In the genomic region with DNA sequence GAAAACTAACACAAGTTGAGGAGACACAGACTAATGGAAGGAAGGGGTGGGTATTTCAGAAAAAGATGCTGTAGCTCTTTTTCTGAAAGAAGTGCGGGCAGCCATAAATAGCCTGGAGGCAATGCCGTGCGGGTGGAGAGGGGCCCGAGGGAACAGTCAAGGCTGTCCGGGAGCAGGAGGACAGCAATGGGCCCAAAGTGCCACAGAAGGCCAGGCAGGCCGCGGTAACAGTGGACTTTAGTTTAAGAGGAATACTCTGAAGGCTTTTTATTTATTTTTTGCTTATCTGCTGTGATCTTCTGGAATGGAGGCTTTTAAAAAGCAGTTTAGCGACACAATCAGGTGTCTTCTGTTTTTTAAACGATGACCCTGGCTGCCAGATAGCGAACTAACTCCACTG, we compare ENCODE assay signal across 1 cellular context.
A peak's percentile ranks its signal among the peaks of the same experiment; 100 is the strongest.
TF ChIP-seq lines count a peak whose summit lies in the region.

No MANE protein-coding gene starts in this region.

TF ChIP-seq in HepG2, 621 proteins besides CTCF, POLR2A, EP300 and RAD21 (continued from another document and continues in another):
- TF ChIP-seq, protein P1, sequence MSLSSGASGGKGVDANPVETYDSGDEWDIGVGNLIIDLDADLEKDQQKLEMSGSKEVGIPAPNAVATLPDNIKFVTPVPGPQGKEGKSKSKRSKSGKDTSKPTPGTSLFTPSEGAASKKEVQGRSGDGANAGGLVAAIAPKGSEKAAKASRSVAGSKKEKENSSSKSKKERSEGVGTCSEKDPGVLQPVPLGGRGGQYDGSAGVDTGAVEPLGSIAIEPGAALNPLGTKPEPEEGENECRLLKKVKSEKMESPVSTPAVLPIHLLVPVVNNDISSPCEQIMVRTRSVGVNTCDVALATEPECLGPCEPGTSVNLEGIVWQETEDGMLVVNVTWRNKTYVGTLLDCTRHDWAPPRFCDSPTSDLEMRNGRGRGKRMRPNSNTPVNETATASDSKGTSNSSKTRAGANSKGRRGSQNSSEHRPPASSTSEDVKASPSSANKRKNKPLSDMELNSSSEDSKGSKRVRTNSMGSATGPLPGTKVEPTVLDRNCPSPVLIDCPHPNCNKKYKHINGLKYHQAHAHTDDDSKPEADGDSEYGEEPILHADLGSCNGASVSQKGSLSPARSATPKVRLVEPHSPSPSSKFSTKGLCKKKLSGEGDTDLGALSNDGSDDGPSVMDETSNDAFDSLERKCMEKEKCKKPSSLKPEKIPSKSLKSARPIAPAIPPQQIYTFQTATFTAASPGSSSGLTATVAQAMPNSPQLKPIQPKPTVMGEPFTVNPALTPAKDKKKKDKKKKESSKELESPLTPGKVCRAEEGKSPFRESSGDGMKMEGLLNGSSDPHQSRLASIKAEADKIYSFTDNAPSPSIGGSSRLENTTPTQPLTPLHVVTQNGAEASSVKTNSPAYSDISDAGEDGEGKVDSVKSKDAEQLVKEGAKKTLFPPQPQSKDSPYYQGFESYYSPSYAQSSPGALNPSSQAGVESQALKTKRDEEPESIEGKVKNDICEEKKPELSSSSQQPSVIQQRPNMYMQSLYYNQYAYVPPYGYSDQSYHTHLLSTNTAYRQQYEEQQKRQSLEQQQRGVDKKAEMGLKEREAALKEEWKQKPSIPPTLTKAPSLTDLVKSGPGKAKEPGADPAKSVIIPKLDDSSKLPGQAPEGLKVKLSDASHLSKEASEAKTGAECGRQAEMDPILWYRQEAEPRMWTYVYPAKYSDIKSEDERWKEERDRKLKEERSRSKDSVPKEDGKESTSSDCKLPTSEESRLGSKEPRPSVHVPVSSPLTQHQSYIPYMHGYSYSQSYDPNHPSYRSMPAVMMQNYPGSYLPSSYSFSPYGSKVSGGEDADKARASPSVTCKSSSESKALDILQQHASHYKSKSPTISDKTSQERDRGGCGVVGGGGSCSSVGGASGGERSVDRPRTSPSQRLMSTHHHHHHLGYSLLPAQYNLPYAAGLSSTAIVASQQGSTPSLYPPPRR (CRISPR knock-in tag; IDR thresholded peaks at IDR 0.05; ENCODE audit: borderline replicate concordance): no peak
- TF ChIP-seq ATF1 (CRISPR knock-in tag; IDR thresholded peaks at IDR 0.05): 0 out of 2 replicates have a peak, but pooled peaks have one; percentile 4
- TF ChIP-seq ZNF383 (CRISPR knock-in tag; IDR thresholded peaks at IDR 0.05; ENCODE audit: borderline replicate concordance): no peak
- peak; percentile 34; the same call in 1 of the 2 replicates for TF ChIP-seq ZBTB7B (CRISPR knock-in tag; IDR thresholded peaks at IDR 0.05)
- TF ChIP-seq ZNF672 (CRISPR knock-in tag; IDR thresholded peaks at IDR 0.05): no peak
- no peak for TF ChIP-seq GATA4 (IDR thresholded peaks at IDR 0.05; ENCODE audit: borderline replicate concordance, low read depth)
- peak; percentile 52; the same call in 1 of the 2 replicates for TF ChIP-seq ZMYM3 (CRISPR knock-in tag; IDR thresholded peaks at IDR 0.05)
- TF ChIP-seq, protein P2, sequence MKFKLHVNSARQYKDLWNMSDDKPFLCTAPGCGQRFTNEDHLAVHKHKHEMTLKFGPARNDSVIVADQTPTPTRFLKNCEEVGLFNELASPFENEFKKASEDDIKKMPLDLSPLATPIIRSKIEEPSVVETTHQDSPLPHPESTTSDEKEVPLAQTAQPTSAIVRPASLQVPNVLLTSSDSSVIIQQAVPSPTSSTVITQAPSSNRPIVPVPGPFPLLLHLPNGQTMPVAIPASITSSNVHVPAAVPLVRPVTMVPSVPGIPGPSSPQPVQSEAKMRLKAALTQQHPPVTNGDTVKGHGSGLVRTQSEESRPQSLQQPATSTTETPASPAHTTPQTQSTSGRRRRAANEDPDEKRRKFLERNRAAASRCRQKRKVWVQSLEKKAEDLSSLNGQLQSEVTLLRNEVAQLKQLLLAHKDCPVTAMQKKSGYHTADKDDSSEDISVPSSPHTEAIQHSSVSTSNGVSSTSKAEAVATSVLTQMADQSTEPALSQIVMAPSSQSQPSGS (CRISPR knock-in tag; IDR thresholded peaks at IDR 0.05): peak; percentile 65; the same call in 1 of the 2 replicates
- TF ChIP-seq, protein P3, sequence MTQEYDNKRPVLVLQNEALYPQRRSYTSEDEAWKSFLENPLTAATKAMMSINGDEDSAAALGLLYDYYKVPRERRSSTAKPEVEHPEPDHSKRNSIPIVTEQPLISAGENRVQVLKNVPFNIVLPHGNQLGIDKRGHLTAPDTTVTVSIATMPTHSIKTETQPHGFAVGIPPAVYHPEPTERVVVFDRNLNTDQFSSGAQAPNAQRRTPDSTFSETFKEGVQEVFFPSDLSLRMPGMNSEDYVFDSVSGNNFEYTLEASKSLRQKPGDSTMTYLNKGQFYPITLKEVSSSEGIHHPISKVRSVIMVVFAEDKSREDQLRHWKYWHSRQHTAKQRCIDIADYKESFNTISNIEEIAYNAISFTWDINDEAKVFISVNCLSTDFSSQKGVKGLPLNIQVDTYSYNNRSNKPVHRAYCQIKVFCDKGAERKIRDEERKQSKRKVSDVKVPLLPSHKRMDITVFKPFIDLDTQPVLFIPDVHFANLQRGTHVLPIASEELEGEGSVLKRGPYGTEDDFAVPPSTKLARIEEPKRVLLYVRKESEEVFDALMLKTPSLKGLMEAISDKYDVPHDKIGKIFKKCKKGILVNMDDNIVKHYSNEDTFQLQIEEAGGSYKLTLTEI (CRISPR knock-in tag; conservative IDR thresholded peaks at IDR 0.05): no peak
- no peak for TF ChIP-seq ZNF841 (CRISPR knock-in tag; IDR thresholded peaks at IDR 0.05; ENCODE audit: borderline replicate concordance)
- no peak for TF ChIP-seq MAF1 (CRISPR knock-in tag; IDR thresholded peaks at IDR 0.05; ENCODE audit: borderline replicate concordance)
- TF ChIP-seq, protein P4, sequence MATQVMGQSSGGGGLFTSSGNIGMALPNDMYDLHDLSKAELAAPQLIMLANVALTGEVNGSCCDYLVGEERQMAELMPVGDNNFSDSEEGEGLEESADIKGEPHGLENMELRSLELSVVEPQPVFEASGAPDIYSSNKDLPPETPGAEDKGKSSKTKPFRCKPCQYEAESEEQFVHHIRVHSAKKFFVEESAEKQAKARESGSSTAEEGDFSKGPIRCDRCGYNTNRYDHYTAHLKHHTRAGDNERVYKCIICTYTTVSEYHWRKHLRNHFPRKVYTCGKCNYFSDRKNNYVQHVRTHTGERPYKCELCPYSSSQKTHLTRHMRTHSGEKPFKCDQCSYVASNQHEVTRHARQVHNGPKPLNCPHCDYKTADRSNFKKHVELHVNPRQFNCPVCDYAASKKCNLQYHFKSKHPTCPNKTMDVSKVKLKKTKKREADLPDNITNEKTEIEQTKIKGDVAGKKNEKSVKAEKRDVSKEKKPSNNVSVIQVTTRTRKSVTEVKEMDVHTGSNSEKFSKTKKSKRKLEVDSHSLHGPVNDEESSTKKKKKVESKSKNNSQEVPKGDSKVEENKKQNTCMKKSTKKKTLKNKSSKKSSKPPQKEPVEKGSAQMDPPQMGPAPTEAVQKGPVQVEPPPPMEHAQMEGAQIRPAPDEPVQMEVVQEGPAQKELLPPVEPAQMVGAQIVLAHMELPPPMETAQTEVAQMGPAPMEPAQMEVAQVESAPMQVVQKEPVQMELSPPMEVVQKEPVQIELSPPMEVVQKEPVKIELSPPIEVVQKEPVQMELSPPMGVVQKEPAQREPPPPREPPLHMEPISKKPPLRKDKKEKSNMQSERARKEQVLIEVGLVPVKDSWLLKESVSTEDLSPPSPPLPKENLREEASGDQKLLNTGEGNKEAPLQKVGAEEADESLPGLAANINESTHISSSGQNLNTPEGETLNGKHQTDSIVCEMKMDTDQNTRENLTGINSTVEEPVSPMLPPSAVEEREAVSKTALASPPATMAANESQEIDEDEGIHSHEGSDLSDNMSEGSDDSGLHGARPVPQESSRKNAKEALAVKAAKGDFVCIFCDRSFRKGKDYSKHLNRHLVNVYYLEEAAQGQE (IDR thresholded peaks at IDR 0.05; ENCODE audit: borderline replicate concordance in 1 of 2, low read depth in 1 of 2, low read length in 2 of 2): no peak
- TF ChIP-seq ZC3H4 (CRISPR knock-in tag; IDR thresholded peaks at IDR 0.05; ENCODE audit: borderline replicate concordance): no peak
- TF ChIP-seq, protein P5, sequence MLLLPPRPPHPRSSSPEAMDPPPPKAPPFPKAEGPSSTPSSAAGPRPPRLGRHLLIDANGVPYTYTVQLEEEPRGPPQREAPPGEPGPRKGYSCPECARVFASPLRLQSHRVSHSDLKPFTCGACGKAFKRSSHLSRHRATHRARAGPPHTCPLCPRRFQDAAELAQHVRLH (CRISPR knock-in tag; IDR thresholded peaks at IDR 0.05; ENCODE audit: borderline replicate concordance, low read depth): peak; percentile 25; the same call in 1 of the 2 replicates
- TF ChIP-seq PPARG (CRISPR knock-in tag; conservative IDR thresholded peaks at IDR 0.05): 0 out of 2 replicates have a peak, but pooled peaks have one; percentile 28
- TF ChIP-seq, protein P6, sequence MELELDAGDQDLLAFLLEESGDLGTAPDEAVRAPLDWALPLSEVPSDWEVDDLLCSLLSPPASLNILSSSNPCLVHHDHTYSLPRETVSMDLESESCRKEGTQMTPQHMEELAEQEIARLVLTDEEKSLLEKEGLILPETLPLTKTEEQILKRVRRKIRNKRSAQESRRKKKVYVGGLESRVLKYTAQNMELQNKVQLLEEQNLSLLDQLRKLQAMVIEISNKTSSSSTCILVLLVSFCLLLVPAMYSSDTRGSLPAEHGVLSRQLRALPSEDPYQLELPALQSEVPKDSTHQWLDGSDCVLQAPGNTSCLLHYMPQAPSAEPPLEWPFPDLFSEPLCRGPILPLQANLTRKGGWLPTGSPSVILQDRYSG (CRISPR knock-in tag; IDR thresholded peaks at IDR 0.05): no peak
- TF ChIP-seq MIXL1 (CRISPR knock-in tag; IDR thresholded peaks at IDR 0.05): no peak
- no peak for TF ChIP-seq YEATS4 (CRISPR knock-in tag; IDR thresholded peaks at IDR 0.05; ENCODE audit: borderline replicate concordance)
- TF ChIP-seq REPIN1 (CRISPR knock-in tag; IDR thresholded peaks at IDR 0.05; ENCODE audit: borderline replicate concordance, low read depth): no peak
- no peak for TF ChIP-seq HNRNPL (IDR thresholded peaks at IDR 0.05; ENCODE audit: low read depth, low read length)
- no peak for TF ChIP-seq ZNF883 (CRISPR knock-in tag; IDR thresholded peaks at IDR 0.05; ENCODE audit: not compliant biosample characterization)
- TF ChIP-seq, protein P7, sequence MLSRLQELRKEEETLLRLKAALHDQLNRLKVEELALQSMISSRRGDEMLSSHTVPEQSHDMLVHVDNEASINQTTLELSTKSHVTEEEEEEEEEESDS (CRISPR knock-in tag; IDR thresholded peaks at IDR 0.05; ENCODE audit: borderline replicate concordance): no peak
- TF ChIP-seq ZIK1 (CRISPR knock-in tag; IDR thresholded peaks at IDR 0.05; ENCODE audit: borderline replicate concordance, low read depth): no peak
- TF ChIP-seq, protein P8, sequence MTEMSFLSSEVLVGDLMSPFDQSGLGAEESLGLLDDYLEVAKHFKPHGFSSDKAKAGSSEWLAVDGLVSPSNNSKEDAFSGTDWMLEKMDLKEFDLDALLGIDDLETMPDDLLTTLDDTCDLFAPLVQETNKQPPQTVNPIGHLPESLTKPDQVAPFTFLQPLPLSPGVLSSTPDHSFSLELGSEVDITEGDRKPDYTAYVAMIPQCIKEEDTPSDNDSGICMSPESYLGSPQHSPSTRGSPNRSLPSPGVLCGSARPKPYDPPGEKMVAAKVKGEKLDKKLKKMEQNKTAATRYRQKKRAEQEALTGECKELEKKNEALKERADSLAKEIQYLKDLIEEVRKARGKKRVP (CRISPR knock-in tag; IDR thresholded peaks at IDR 0.05): no peak
- no peak for TF ChIP-seq ARID2 (CRISPR knock-in tag; IDR thresholded peaks at IDR 0.05; ENCODE audit: borderline replicate concordance)
- peak; percentile 55 for TF ChIP-seq ZNF331 (CRISPR knock-in tag; IDR thresholded peaks at IDR 0.05)
- peak; percentile 61; the same call in 1 of the 2 replicates for TF ChIP-seq ZNF501 (CRISPR knock-in tag; IDR thresholded peaks at IDR 0.05)
- TF ChIP-seq PITX1 (CRISPR knock-in tag; IDR thresholded peaks at IDR 0.05): 0 out of 2 replicates have a peak, but pooled peaks have one; percentile 41
- TF ChIP-seq ZNF746 (CRISPR knock-in tag; IDR thresholded peaks at IDR 0.05): no peak
- no peak for TF ChIP-seq NFE2L1 (CRISPR knock-in tag; IDR thresholded peaks at IDR 0.05; ENCODE audit: borderline replicate concordance)
- TF ChIP-seq KAT8 (CRISPR knock-in tag; IDR thresholded peaks at IDR 0.05): 0 out of 2 replicates have a peak, but pooled peaks have one; percentile 15
- TF ChIP-seq, protein P9, sequence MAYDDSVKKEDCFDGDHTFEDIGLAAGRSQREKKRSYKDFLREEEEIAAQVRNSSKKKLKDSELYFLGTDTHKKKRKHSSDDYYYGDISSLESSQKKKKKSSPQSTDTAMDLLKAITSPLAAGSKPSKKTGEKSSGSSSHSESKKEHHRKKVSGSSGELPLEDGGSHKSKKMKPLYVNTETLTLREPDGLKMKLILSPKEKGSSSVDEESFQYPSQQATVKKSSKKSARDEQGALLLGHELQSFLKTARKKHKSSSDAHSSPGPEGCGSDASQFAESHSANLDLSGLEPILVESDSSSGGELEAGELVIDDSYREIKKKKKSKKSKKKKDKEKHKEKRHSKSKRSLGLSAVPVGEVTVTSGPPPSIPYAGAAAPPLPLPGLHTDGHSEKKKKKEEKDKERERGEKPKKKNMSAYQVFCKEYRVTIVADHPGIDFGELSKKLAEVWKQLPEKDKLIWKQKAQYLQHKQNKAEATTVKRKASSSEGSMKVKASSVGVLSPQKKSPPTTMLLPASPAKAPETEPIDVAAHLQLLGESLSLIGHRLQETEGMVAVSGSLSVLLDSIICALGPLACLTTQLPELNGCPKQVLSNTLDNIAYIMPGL (CRISPR knock-in tag; IDR thresholded peaks at IDR 0.05; ENCODE audit: borderline replicate concordance in 1 of 2, low read depth in 1 of 2): 0 out of 4 replicates have a peak, but pooled peaks of 1 of the 2 experiments have one; percentile 37
- TF ChIP-seq, protein P10, sequence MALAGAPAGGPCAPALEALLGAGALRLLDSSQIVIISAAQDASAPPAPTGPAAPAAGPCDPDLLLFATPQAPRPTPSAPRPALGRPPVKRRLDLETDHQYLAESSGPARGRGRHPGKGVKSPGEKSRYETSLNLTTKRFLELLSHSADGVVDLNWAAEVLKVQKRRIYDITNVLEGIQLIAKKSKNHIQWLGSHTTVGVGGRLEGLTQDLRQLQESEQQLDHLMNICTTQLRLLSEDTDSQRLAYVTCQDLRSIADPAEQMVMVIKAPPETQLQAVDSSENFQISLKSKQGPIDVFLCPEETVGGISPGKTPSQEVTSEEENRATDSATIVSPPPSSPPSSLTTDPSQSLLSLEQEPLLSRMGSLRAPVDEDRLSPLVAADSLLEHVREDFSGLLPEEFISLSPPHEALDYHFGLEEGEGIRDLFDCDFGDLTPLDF (CRISPR knock-in tag; IDR thresholded peaks at IDR 0.05): no peak
- TF ChIP-seq, protein P11, sequence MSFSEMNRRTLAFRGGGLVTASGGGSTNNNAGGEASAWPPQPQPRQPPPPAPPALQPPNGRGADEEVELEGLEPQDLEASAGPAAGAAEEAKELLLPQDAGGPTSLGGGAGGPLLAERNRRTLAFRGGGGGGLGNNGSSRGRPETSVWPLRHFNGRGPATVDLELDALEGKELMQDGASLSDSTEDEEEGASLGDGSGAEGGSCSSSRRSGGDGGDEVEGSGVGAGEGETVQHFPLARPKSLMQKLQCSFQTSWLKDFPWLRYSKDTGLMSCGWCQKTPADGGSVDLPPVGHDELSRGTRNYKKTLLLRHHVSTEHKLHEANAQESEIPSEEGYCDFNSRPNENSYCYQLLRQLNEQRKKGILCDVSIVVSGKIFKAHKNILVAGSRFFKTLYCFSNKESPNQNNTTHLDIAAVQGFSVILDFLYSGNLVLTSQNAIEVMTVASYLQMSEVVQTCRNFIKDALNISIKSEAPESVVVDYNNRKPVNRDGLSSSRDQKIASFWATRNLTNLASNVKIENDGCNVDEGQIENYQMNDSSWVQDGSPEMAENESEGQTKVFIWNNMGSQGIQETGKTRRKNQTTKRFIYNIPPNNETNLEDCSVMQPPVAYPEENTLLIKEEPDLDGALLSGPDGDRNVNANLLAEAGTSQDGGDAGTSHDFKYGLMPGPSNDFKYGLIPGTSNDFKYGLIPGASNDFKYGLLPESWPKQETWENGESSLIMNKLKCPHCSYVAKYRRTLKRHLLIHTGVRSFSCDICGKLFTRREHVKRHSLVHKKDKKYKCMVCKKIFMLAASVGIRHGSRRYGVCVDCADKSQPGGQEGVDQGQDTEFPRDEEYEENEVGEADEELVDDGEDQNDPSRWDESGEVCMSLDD (CRISPR knock-in tag; IDR thresholded peaks at IDR 0.05; ENCODE audit: borderline replicate concordance): no peak
